17 cellular contexts compared by ENCODE assay signal in genomic region chr16:2186505-2186904, GRCh38. TPM values are rescaled to one million over a fixed set of nuclear protein-coding genes. Genes with fewer than 3 reads are reported as not detected.
DNase-seq lines count a peak whose midpoint lies in the region; ATAC-seq, FAIRE-seq and TF ChIP-seq lines count a peak whose summit lies in the region.
"Had no signal": no experiment of that assay in that cellular context is flagged by ENCODE, and none has a peak within 500 bp of the region (broad histone marks: within the 10 kb centered on the region; RNA-seq: fewer than 3 reads in every experiment).

No MANE protein-coding gene starts in this region.

- TF ChIP-seq EP300 in K562 (IDR thresholded peaks at IDR 0.05; ENCODE audit: low read length): no peak

- no TSS peak for BruUV-seq in K562 (replicated peaks; lab: Mats Ljungman, UMichigan)

- peak overlapping the region in 1 of 2 experiments; percentile 89; a peak in 2 of 4 replicates for H3K9ac ChIP-seq in K562 (ENCODE audit: insufficient read depth in 1 of 2, low read depth in 2 of 2, low read length in 2 of 2)

- no peak for ATAC-seq in K562
- no peak for ATAC-seq in GM21786 (IDR thresholded peaks at IDR 0.05; ENCODE audit: unreplicated experiment)
- ATAC-seq: GM23338 had no signal

- in situ Hi-C loops in K562 (cut with MboI): no loop called here

- H3K4me1 ChIP-seq in K562 (replicated peaks in 1 of 2; ENCODE audit: control insufficient read depth in 2 of 2, insufficient read depth in 2 of 2, low read length in 2 of 2) (peaks cover 2 to 87% of the 10 kb centered on the region in 2 experiments; a peak in 3 of 5 replicates), osteoblast (ENCODE audit: insufficient read depth, low read length) (no peaks in the 10 kb centered on the region)
- H3K4me1 ChIP-seq: HAP-1 had no signal

- peaks cover 3% of the 10 kb centered on the region for H3K36me3 Mint-ChIP-seq in neural crest cell (ENCODE audit: low read depth)
- H3K36me3 Mint-ChIP-seq: CD4-positive, alpha-beta memory T cell had no signal

- FAIRE-seq in K562 (lab: Jason Lieb, UNC): no peak
- FAIRE-seq: G401.6, GM12892, H54 had no signal

- H3K27ac Mint-ChIP-seq in neural crest cell (ENCODE audit: unreplicated experiment): peak overlapping the region; percentile 78
- H3K27ac Mint-ChIP-seq: GM23338, HFFc6 had no signal

- H3K36me3 ChIP-seq in K562 (ENCODE audit: control insufficient read depth, insufficient read depth, low read length) (no peaks in the 10 kb centered on the region), osteoblast (ENCODE audit: insufficient read depth, low read length) (no peaks in the 10 kb centered on the region)

- H3K27me3 Mint-ChIP-seq in neural crest cell (ENCODE audit: low read depth): no peaks in the 10 kb centered on the region
- H3K27me3 Mint-ChIP-seq: CD4-positive, alpha-beta memory T cell had no signal

- no peak for TF ChIP-seq POLR2A in K562 (conservative IDR thresholded peaks at IDR 0.05)

- H3K9me3 Mint-ChIP-seq in neural crest cell: no peaks in the 10 kb centered on the region
- H3K9me3 Mint-ChIP-seq: CD4-positive, alpha-beta memory T cell; GM23338; HFFc6 had no signal

- no peaks in the 10 kb centered on the region for H3K9me1 ChIP-seq in K562 (ENCODE audit: control insufficient read depth, insufficient read depth, low read length)

- H2AFZ ChIP-seq in K562 (ENCODE audit: low read depth, low read length) (no peak overlapping the region), osteoblast (ENCODE audit: low read length) (no peak overlapping the region)
- H2AFZ ChIP-seq: GM23338 had no signal

- CTCF ChIA-PET in K562 (lab: Yijun Ruan, JAX; ENCODE audit: low intra/inter-chr PET ratio): no interaction called here

- DNase-seq in K562 (ENCODE audit: extremely low read depth in 1 of 4, low spot score in 3 of 4): no peak
- no peak for DNase-seq in neural crest cell (ENCODE audit: low read depth, low spot score)
- peak; percentile 77 for DNase-seq in osteoblast (ENCODE audit: insufficient read length, low spot score, missing footprints)
- no peak for DNase-seq in NCI-H524 (lab: John Stamatoyannopoulos, UW)
- no peak for DNase-seq in SK-N-DZ (ENCODE audit: low spot score)
- DNase-seq: C1 segment of cervical spinal cord; CD4-positive, alpha-beta memory T cell; COR-L47; DMS153; DND-41; HFFc6 had no signal

- no peak overlapping the region; the same call in 1 of the 2 replicates for H3K4me3 ChIP-seq in K562
- no peak overlapping the region for H3K4me3 ChIP-seq in osteoblast (ENCODE audit: insufficient read depth, low read length)
- H3K4me3 ChIP-seq: GM23338, HAP-1 had no signal

- H3K79me2 ChIP-seq in K562 (ENCODE audit: control insufficient read depth, insufficient read depth, low read length): no peaks in the 10 kb centered on the region
- H3K79me2 ChIP-seq in osteoblast (ENCODE audit: insufficient read depth, low read length): no peaks in the 10 kb centered on the region

- H3K27me3 ChIP-seq in K562 (ENCODE audit: control insufficient read depth in 2 of 2, insufficient read depth in 2 of 2, low read length in 2 of 2) (no peaks in the 10 kb centered on the region), osteoblast (ENCODE audit: insufficient read depth, low read length) (no peaks in the 10 kb centered on the region)

- TF ChIP-seq RAD21 in K562 (CRISPR knock-in tag; conservative IDR thresholded peaks at IDR 0.05 in 1 of 2, IDR thresholded peaks at IDR 0.05 in 1 of 2): no peak

- no peak overlapping the region for H3K4me3 Mint-ChIP-seq in neural crest cell
- H3K4me3 Mint-ChIP-seq: CD4-positive, alpha-beta memory T cell; GM23338; HFFc6 had no signal

- POLR2A ChIA-PET in K562 (lab: Yijun Ruan, JAX): no interaction called here

- TF ChIP-seq CTCF in K562 (IDR thresholded peaks at IDR 0.05 in 2 of 3, conservative IDR thresholded peaks at IDR 0.05 in 1 of 3; ENCODE audit: insufficient read depth in 2 of 3, low read depth in 1 of 3, low read length in 3 of 3): no peak
- no peak for TF ChIP-seq CTCF in neural crest cell (conservative IDR thresholded peaks at IDR 0.05)
- TF ChIP-seq CTCF in osteoblast (IDR thresholded peaks at IDR 0.05; ENCODE audit: extremely low read depth, low read depth, low read length): no peak

- no peak overlapping the region for H3K4me2 ChIP-seq in K562 (ENCODE audit: insufficient read depth, low read length)
- H3K4me2 ChIP-seq in osteoblast (ENCODE audit: insufficient read depth, low read length): no peak overlapping the region
- H3K4me2 ChIP-seq: GM23338 had no signal

- H3K9me3 ChIP-seq in K562 (replicated peaks; ENCODE audit: control insufficient read depth, insufficient read depth, low read depth, low read length): no peaks in the 10 kb centered on the region
- no peaks in the 10 kb centered on the region for H3K9me3 ChIP-seq in osteoblast (ENCODE audit: low read depth, low read length)
- H3K9me3 ChIP-seq: HAP-1 had no signal

- intact Hi-C loops in K562 (cut with micrococcal nuclease): no loop called here

- H3K27ac ChIP-seq in K562 (ENCODE audit: extremely low read depth, low read depth, low read length) (no peak overlapping the region), osteoblast (ENCODE audit: low read depth, low read length) (no peak overlapping the region)

- H4K20me1 ChIP-seq in K562 (replicated peaks; ENCODE audit: control insufficient read depth, insufficient read depth, low read length) (no peaks in the 10 kb centered on the region), osteoblast (ENCODE audit: insufficient read depth, low read length) (no peaks in the 10 kb centered on the region)

- WGBS in K562 (ENCODE audit: insufficient coverage, low coverage, missing lambda C conversion rate): 72% methylated on average over 14 of the region's 20 CpGs

- H3K4me1 Mint-ChIP-seq in neural crest cell: peaks cover 1% of the 10 kb centered on the region

RNA-seq across cellular contexts. Expression of gene CASKIN1, which starts 9.9 kb away (rescaled TPM):
- 3.2 and 16.5 TPM in 2 replicates for total RNA-seq in K562 (2011; cell fraction: chromatin; rRNA removed; ENCODE audit: low replicate concordance)
- 11.3 and 11.6 TPM in 2 replicates for total RNA-seq in K562 (2011; cell fraction: nucleolus; rRNA removed)
- 3.2 and 5.9 TPM in 2 replicates for total RNA-seq in K562 (2011; cell fraction: nucleoplasm; rRNA removed)
- total RNA-seq in K562 (2014; rRNA removed) (1.5 and 2.6 TPM in 2 replicates), K562 (2014; rRNA removed; fragmentation: Illumina TruSeq; extraction: Trizol) (0.10 and 0.15 TPM in 2 replicates), K562 (2015; rRNA removed; fragmentation: Illumina TruSeq; extraction: Trizol) (0.68 and 1.7 TPM in 2 replicates), K562 (2021) (4.5 and 7.0 TPM in 2 replicates), neural crest cell (18.9 and 20.2 TPM in 2 replicates), osteoblast (not detected in 2 replicates)
- polyA plus RNA-seq in K562 (2011; rRNA removed) (0.84 and 1.9 TPM in 2 replicates), K562 (2014; fragmentation: Illumina TruSeq; extraction: Trizol) (0.28 and 0.73 TPM in 2 replicates), K562 (2014; fragmentation: Nextera tagmentation; extraction: Ambion mirVana) (not detected), K562 (2014; rRNA removed) (3.1 and 3.7 TPM in 2 replicates)
- polyA plus RNA-seq in K562 (2011; cell fraction: cytosol; rRNA removed): 1.4 and 1.9 TPM in 2 replicates
- 6.6 and 12.7 TPM in 2 replicates for polyA plus RNA-seq in K562 (2011; cell fraction: nucleus; rRNA removed)
- polyA plus RNA-seq in K562 (2012): 1.7 and 2.9 TPM in 2 replicates
- 0.32 and 0.90 TPM in 2 replicates for polyA minus RNA-seq in K562 (2011; rRNA and poly(A)+ RNA removed)
- 1.1 and 1.5 TPM in 2 replicates for polyA minus RNA-seq in K562 (2011; cell fraction: cytosol; rRNA and poly(A)+ RNA removed)
- polyA minus RNA-seq in K562 (2011; cell fraction: nucleus; rRNA and poly(A)+ RNA removed): 2.0 and 2.2 TPM in 2 replicates
- 4.7 and 4.8 TPM in 2 replicates for polyA plus RNA-seq in SK-N-DZ (2014; cell fraction: cytosol; rRNA removed)
- polyA plus RNA-seq in SK-N-DZ (2014; cell fraction: nucleus; rRNA removed): 28.7 and 32.8 TPM in 2 replicates
- total RNA-seq: CD4-positive, alpha-beta memory T cell had no signal
- polyA plus RNA-seq: CD4-positive, alpha-beta memory T cell had no signal

RNA-seq across cellular contexts. Expression of gene MLST8, which starts 18.7 kb away (rescaled TPM):
- total RNA-seq in K562 (2011; cell fraction: chromatin; rRNA removed; ENCODE audit: low replicate concordance): 73.3 and 236 TPM in 2 replicates
- total RNA-seq in K562 (2011; cell fraction: nucleolus; rRNA removed): 205 and 257 TPM in 2 replicates
- total RNA-seq in K562 (2011; cell fraction: nucleoplasm; rRNA removed): 108 and 122 TPM in 2 replicates
- total RNA-seq in K562 (2014; rRNA removed) (83.0 and 110 TPM in 2 replicates), K562 (2014; rRNA removed; fragmentation: Illumina TruSeq; extraction: Trizol) (2.6 and 4.3 TPM in 2 replicates), K562 (2015; rRNA removed; fragmentation: Illumina TruSeq; extraction: Trizol) (15.7 and 16.0 TPM in 2 replicates), K562 (2021) (79.1 and 85.0 TPM in 2 replicates), neural crest cell (68.1 and 69.2 TPM in 2 replicates), osteoblast (30.8 and 44.2 TPM in 2 replicates)
- polyA plus RNA-seq in K562 (2011; rRNA removed) (76.1 and 91.6 TPM in 2 replicates), K562 (2014; fragmentation: Illumina TruSeq; extraction: Trizol) (43.3 and 74.6 TPM in 2 replicates), K562 (2014; fragmentation: Nextera tagmentation; extraction: Ambion mirVana) (1 to 10 TPM; 1.5 to 9.8 TPM), K562 (2014; rRNA removed) (116 TPM in 2 replicates)
- 165 and 312 TPM in 2 replicates for polyA plus RNA-seq in K562 (2011; cell fraction: cytosol; rRNA removed)
- polyA plus RNA-seq in K562 (2011; cell fraction: nucleus; rRNA removed): 329 and 477 TPM in 2 replicates
- polyA plus RNA-seq in K562 (2012): 71.4 and 87.7 TPM in 2 replicates
- polyA minus RNA-seq in K562 (2011; rRNA and poly(A)+ RNA removed): 19.6 and 40.3 TPM in 2 replicates
- 53.2 and 86.4 TPM in 2 replicates for polyA minus RNA-seq in K562 (2011; cell fraction: cytosol; rRNA and poly(A)+ RNA removed)
- 96.5 and 139 TPM in 2 replicates for polyA minus RNA-seq in K562 (2011; cell fraction: nucleus; rRNA and poly(A)+ RNA removed)
- polyA plus RNA-seq in SK-N-DZ (2014; cell fraction: cytosol; rRNA removed): 37.3 and 53.0 TPM in 2 replicates
- 103 and 131 TPM in 2 replicates for polyA plus RNA-seq in SK-N-DZ (2014; cell fraction: nucleus; rRNA removed)

RNA-seq across cellular contexts. Expression of gene BRICD5, which starts 24.2 kb away (rescaled TPM):
- 10.6 and 42.5 TPM in 2 replicates for total RNA-seq in K562 (2011; cell fraction: chromatin; rRNA removed; ENCODE audit: low replicate concordance)
- 29.7 and 34.7 TPM in 2 replicates for total RNA-seq in K562 (2011; cell fraction: nucleolus; rRNA removed)
- 10.8 and 18.8 TPM in 2 replicates for total RNA-seq in K562 (2011; cell fraction: nucleoplasm; rRNA removed)
- total RNA-seq in K562 (2014; rRNA removed): 2.9 and 3.5 TPM in 2 replicates
- total RNA-seq in K562 (2014; rRNA removed; fragmentation: Illumina TruSeq; extraction: Trizol): 0.32 and 0.40 TPM in 2 replicates
- 3.4 and 4.1 TPM in 2 replicates for total RNA-seq in K562 (2015; rRNA removed; fragmentation: Illumina TruSeq; extraction: Trizol)
- 2.0 and 4.0 TPM in 2 replicates for total RNA-seq in K562 (2021)
- polyA plus RNA-seq in K562 (2011; rRNA removed): 1.8 and 3.2 TPM in 2 replicates
- polyA plus RNA-seq in K562 (2011; cell fraction: cytosol; rRNA removed): 2.8 and 13.2 TPM in 2 replicates
- polyA plus RNA-seq in K562 (2011; cell fraction: nucleus; rRNA removed): 33.5 and 71.7 TPM in 2 replicates
- polyA plus RNA-seq in K562 (2012): 5.8 and 14.0 TPM in 2 replicates
- 0.49 and 3.8 TPM in 2 replicates for polyA plus RNA-seq in K562 (2014; fragmentation: Illumina TruSeq; extraction: Trizol)
- under 1 TPM in 1 of 2 experiments, not detected in 1; 0.24 TPM for polyA plus RNA-seq in K562 (2014; fragmentation: Nextera tagmentation; extraction: Ambion mirVana)
- polyA plus RNA-seq in K562 (2014; rRNA removed): 5.1 and 15.1 TPM in 2 replicates
- 0.28 and 0.54 TPM in 2 replicates for polyA minus RNA-seq in K562 (2011; rRNA and poly(A)+ RNA removed)
- polyA minus RNA-seq in K562 (2011; cell fraction: cytosol; rRNA and poly(A)+ RNA removed): 0.57 TPM in 1 of 2 replicates, not detected in the other
- 3.4 and 6.9 TPM in 2 replicates for polyA minus RNA-seq in K562 (2011; cell fraction: nucleus; rRNA and poly(A)+ RNA removed)
- 31.2 and 32.0 TPM in 2 replicates for total RNA-seq in neural crest cell
- 1.5 and 2.5 TPM in 2 replicates for total RNA-seq in osteoblast
- 9.1 and 16.3 TPM in 2 replicates for polyA plus RNA-seq in SK-N-DZ (2014; cell fraction: cytosol; rRNA removed)
- 103 and 141 TPM in 2 replicates for polyA plus RNA-seq in SK-N-DZ (2014; cell fraction: nucleus; rRNA removed)

RNA-seq across cellular contexts. Expression of gene PGP, which starts 28.1 kb away (rescaled TPM):
- total RNA-seq in K562 (2011; cell fraction: chromatin; rRNA removed; ENCODE audit: low replicate concordance): 31.1 and 74.2 TPM in 2 replicates
- total RNA-seq in K562 (2011; cell fraction: nucleolus; rRNA removed): 69.6 and 75.5 TPM in 2 replicates
- total RNA-seq in K562 (2011; cell fraction: nucleoplasm; rRNA removed): 40.6 and 42.6 TPM in 2 replicates
- 57.6 and 70.2 TPM in 2 replicates for total RNA-seq in K562 (2014; rRNA removed)
- 8.5 and 11.4 TPM in 2 replicates for total RNA-seq in K562 (2014; rRNA removed; fragmentation: Illumina TruSeq; extraction: Trizol)
- total RNA-seq in K562 (2015; rRNA removed; fragmentation: Illumina TruSeq; extraction: Trizol): 24.1 and 26.5 TPM in 2 replicates
- 44.9 and 49.6 TPM in 2 replicates for total RNA-seq in K562 (2021)
- polyA plus RNA-seq in K562 (2011; rRNA removed): 19.6 and 27.9 TPM in 2 replicates
- 27.6 and 84.2 TPM in 2 replicates for polyA plus RNA-seq in K562 (2011; cell fraction: cytosol; rRNA removed)
- polyA plus RNA-seq in K562 (2011; cell fraction: nucleus; rRNA removed): 92.6 and 123 TPM in 2 replicates
- 33.7 and 34.1 TPM in 2 replicates for polyA plus RNA-seq in K562 (2012)
- 14.2 and 20.7 TPM in 2 replicates for polyA plus RNA-seq in K562 (2014; fragmentation: Illumina TruSeq; extraction: Trizol)
- 1 to 10 TPM; 1.1 to 3.0 TPM for polyA plus RNA-seq in K562 (2014; fragmentation: Nextera tagmentation; extraction: Ambion mirVana)
- polyA plus RNA-seq in K562 (2014; rRNA removed): 54.0 and 55.6 TPM in 2 replicates
- polyA minus RNA-seq in K562 (2011; rRNA and poly(A)+ RNA removed): 7.3 and 7.4 TPM in 2 replicates
- polyA minus RNA-seq in K562 (2011; cell fraction: cytosol; rRNA and poly(A)+ RNA removed): 13.6 and 18.7 TPM in 2 replicates
- polyA minus RNA-seq in K562 (2011; cell fraction: nucleus; rRNA and poly(A)+ RNA removed): 29.8 and 32.1 TPM in 2 replicates
- 47.3 and 50.2 TPM in 2 replicates for total RNA-seq in neural crest cell
- total RNA-seq in osteoblast: 14.1 and 14.4 TPM in 2 replicates
- 40.6 and 53.1 TPM in 2 replicates for polyA plus RNA-seq in SK-N-DZ (2014; cell fraction: cytosol; rRNA removed)
- 122 and 125 TPM in 2 replicates for polyA plus RNA-seq in SK-N-DZ (2014; cell fraction: nucleus; rRNA removed)

RNA-seq across cellular contexts. Expression of gene TRAF7, which starts 30.9 kb away (rescaled TPM):
- 31.9 and 110 TPM in 2 replicates for total RNA-seq in K562 (2011; cell fraction: chromatin; rRNA removed; ENCODE audit: low replicate concordance)
- 74.5 and 76.3 TPM in 2 replicates for total RNA-seq in K562 (2011; cell fraction: nucleolus; rRNA removed)
- 45.7 and 51.9 TPM in 2 replicates for total RNA-seq in K562 (2011; cell fraction: nucleoplasm; rRNA removed)
- 55.5 and 79.2 TPM in 2 replicates for total RNA-seq in K562 (2014; rRNA removed)
- total RNA-seq in K562 (2014; rRNA removed; fragmentation: Illumina TruSeq; extraction: Trizol): 24.3 and 29.9 TPM in 2 replicates
- total RNA-seq in K562 (2015; rRNA removed; fragmentation: Illumina TruSeq; extraction: Trizol): 42.8 and 45.9 TPM in 2 replicates
- total RNA-seq in K562 (2021): 109 and 113 TPM in 2 replicates
- polyA plus RNA-seq in K562 (2011; rRNA removed): 41.6 and 61.6 TPM in 2 replicates
- 63.2 and 103 TPM in 2 replicates for polyA plus RNA-seq in K562 (2011; cell fraction: cytosol; rRNA removed)
- polyA plus RNA-seq in K562 (2011; cell fraction: nucleus; rRNA removed): 105 and 141 TPM in 2 replicates
- polyA plus RNA-seq in K562 (2012): 99.7 and 110 TPM in 2 replicates
- 40.8 and 76.8 TPM in 2 replicates for polyA plus RNA-seq in K562 (2014; fragmentation: Illumina TruSeq; extraction: Trizol)
- polyA plus RNA-seq in K562 (2014; fragmentation: Nextera tagmentation; extraction: Ambion mirVana): 1 to 10 TPM; 1.1 to 1.5 TPM
- polyA plus RNA-seq in K562 (2014; rRNA removed): 55.5 and 63.3 TPM in 2 replicates
- polyA minus RNA-seq in K562 (2011; rRNA and poly(A)+ RNA removed): 24.9 and 30.1 TPM in 2 replicates
- polyA minus RNA-seq in K562 (2011; cell fraction: cytosol; rRNA and poly(A)+ RNA removed): 51.2 and 66.0 TPM in 2 replicates
- 25.8 and 29.9 TPM in 2 replicates for polyA minus RNA-seq in K562 (2011; cell fraction: nucleus; rRNA and poly(A)+ RNA removed)
- total RNA-seq in neural crest cell: 82.2 and 85.5 TPM in 2 replicates
- total RNA-seq in osteoblast: 49.5 and 56.1 TPM in 2 replicates
- polyA plus RNA-seq in SK-N-DZ (2014; cell fraction: cytosol; rRNA removed): 97.6 and 109 TPM in 2 replicates
- 116 and 158 TPM in 2 replicates for polyA plus RNA-seq in SK-N-DZ (2014; cell fraction: nucleus; rRNA removed)
